In genomic region chr12:131794061-131794460, GRCh38 we compare ENCODE assay signal across 21 cellular contexts. TPM values are rescaled to one million over a fixed set of nuclear protein-coding genes. Genes with fewer than 3 reads are reported as not detected.
A peak's percentile ranks its signal among the peaks of the same experiment; 100 is the strongest.
DNase-seq lines count a peak whose midpoint lies in the region; ATAC-seq, FAIRE-seq and TF ChIP-seq lines count a peak whose summit lies in the region.
"Had no signal": no experiment of that assay in that cellular context is flagged by ENCODE, and none has a peak within 500 bp of the region (broad histone marks: within the 10 kb centered on the region; RNA-seq: fewer than 3 reads in every experiment).

No MANE protein-coding gene starts in this region.

- CTCF ChIA-PET in naive thymus-derived CD4-positive, alpha-beta T cell (lab: Charles Lee): no interaction called here

- POLR2A ChIA-PET in naive thymus-derived CD4-positive, alpha-beta T cell (lab: Charles Lee): no interaction called here

- peaks cover 68% of the 10 kb centered on the region for H3K36me3 Mint-ChIP-seq in stimulated activated naive CD8-positive, alpha-beta T cell treated with anti-CD3 and anti-CD28 coated beads, Interleukin-15, Interleukin-2, amounts not matched to agents 100 ng/mL and 50 ng/mL, for 24 hours (ENCODE audit: low read depth)
- H3K36me3 Mint-ChIP-seq in astrocyte (ENCODE audit: low read depth, unreplicated experiment) (peaks cover 17% of the 10 kb centered on the region), nephron progenitor cell (ENCODE audit: low read depth) (peaks cover 63% of the 10 kb centered on the region)
- peaks cover 4 to 49% (median 23%) of the 10 kb centered on the region in 5 donors for H3K36me3 Mint-ChIP-seq in naive thymus-derived CD4-positive, alpha-beta T cell

- no peak for ATAC-seq in stimulated activated naive CD8-positive, alpha-beta T cell treated with anti-CD3 and anti-CD28 coated beads, Interleukin-15, Interleukin-2, amounts not matched to agents 100 U/mL and 50 U/mL, for 24 hours
- no peak for ATAC-seq in naive thymus-derived CD4-positive, alpha-beta T cell

- H3K27ac ChIP-seq in astrocyte (ENCODE audit: low read depth, low read length): no peak overlapping the region
- no peak overlapping the region for H3K27ac ChIP-seq in naive thymus-derived CD4-positive, alpha-beta T cell (ENCODE audit: low read depth, low read length)

- H3K27ac Mint-ChIP-seq in stimulated activated naive CD8-positive, alpha-beta T cell treated with anti-CD3 and anti-CD28 coated beads, Interleukin-15, Interleukin-2, amounts not matched to agents 100 ng/mL and 50 ng/mL, for 24 hours: peak overlapping the region; percentile 33
- H3K27ac Mint-ChIP-seq in astrocyte (ENCODE audit: unreplicated experiment) (peak overlapping the region; percentile 71), nephron progenitor cell (peak overlapping the region; percentile 51)
- no peak overlapping the region for H3K27ac Mint-ChIP-seq in naive thymus-derived CD4-positive, alpha-beta T cell

- peaks cover 20% of the 10 kb centered on the region for H3K36me3 ChIP-seq in astrocyte (ENCODE audit: insufficient read depth, low read length)
- H3K36me3 ChIP-seq in naive thymus-derived CD4-positive, alpha-beta T cell (ENCODE audit: control insufficient read depth in 2 of 3, insufficient read depth in 3 of 3, low read length in 3 of 3): peaks cover 1 to 85% (median 3%) of the 10 kb centered on the region in 3 experiments

- no peak overlapping the region for H3K9ac ChIP-seq in astrocyte (ENCODE audit: low read length)

- no peak overlapping the region for H3K4me3 ChIP-seq in astrocyte (ENCODE audit: insufficient read depth, low read depth, low read length)
- H3K4me3 ChIP-seq in naive thymus-derived CD4-positive, alpha-beta T cell (ENCODE audit: low read length): no peak overlapping the region

- no peak for DNase-seq in stimulated activated naive CD8-positive, alpha-beta T cell treated with anti-CD3 and anti-CD28 coated beads, Interleukin-15, Interleukin-2, amounts not matched to agents 100 U/mL and 50 U/mL, for 24 hours
- DNase-seq in astrocyte (ENCODE audit: low read depth) (no peak), nephron progenitor cell (no peak), KG1 (lab: John Stamatoyannopoulos, UW) (no peak), GOT3 (lab: John Stamatoyannopoulos, UW) (no peak)
- no peak for DNase-seq in NK-92 treated with Interleukin-12 subunit alpha and Interleukin-12 subunit beta, amount 100 ng/mL, for 24 hours (lab: John Stamatoyannopoulos, UW)
- no peak for DNase-seq in naive thymus-derived CD4-positive, alpha-beta T cell
- DNase-seq: AML-193, DMS53, GF-D8, Kasumi-1, NCI-H1417, NCI-H1694 treated with DMSO at 0.1 percent for 48 hours, NCI-H2081 treated with DMSO at 0.1 percent for 48 hours, NCI-H2171 treated with DMSO at 0.1 percent for 48 hours, NCI-H526, SHP77 had no signal

- FAIRE-seq in astrocyte (lab: Jason Lieb, UNC): no peak
- FAIRE-seq: D721Med, GM19239 had no signal

- TF ChIP-seq CTCF in astrocyte (IDR thresholded peaks at IDR 0.05; ENCODE audit: insufficient read depth, low read depth, low read length): no peak
- no peak for TF ChIP-seq CTCF in nephron progenitor cell (IDR thresholded peaks at IDR 0.05)

- H3K4me1 Mint-ChIP-seq in stimulated activated naive CD8-positive, alpha-beta T cell treated with anti-CD3 and anti-CD28 coated beads, Interleukin-15, Interleukin-2, amounts not matched to agents 100 ng/mL and 50 ng/mL, for 24 hours (ENCODE audit: low read depth): no peaks in the 10 kb centered on the region
- H3K4me1 Mint-ChIP-seq in astrocyte (ENCODE audit: low read depth, unreplicated experiment) (peaks cover 14% of the 10 kb centered on the region), nephron progenitor cell (peaks cover 8% of the 10 kb centered on the region)
- H3K4me1 Mint-ChIP-seq in naive thymus-derived CD4-positive, alpha-beta T cell: peaks cover 0 to 6% (median 0%) of the 10 kb centered on the region in 7 donors

- no peaks in the 10 kb centered on the region for H3K9me3 Mint-ChIP-seq in stimulated activated naive CD8-positive, alpha-beta T cell treated with anti-CD3 and anti-CD28 coated beads, Interleukin-15, Interleukin-2, amounts not matched to agents 100 ng/mL and 50 ng/mL, for 24 hours
- no peaks in the 10 kb centered on the region for H3K9me3 Mint-ChIP-seq in astrocyte (ENCODE audit: unreplicated experiment)
- no peaks in the 10 kb centered on the region for H3K9me3 Mint-ChIP-seq in nephron progenitor cell
- peaks cover 0 to 3% (median 0%) of the 10 kb centered on the region in 11 donors for H3K9me3 Mint-ChIP-seq in naive thymus-derived CD4-positive, alpha-beta T cell

- H3K4me2 ChIP-seq in astrocyte (ENCODE audit: low read length): no peak overlapping the region

- H3K4me1 ChIP-seq in astrocyte (ENCODE audit: insufficient read depth, low read length): peaks cover 13% of the 10 kb centered on the region
- H3K4me1 ChIP-seq in naive thymus-derived CD4-positive, alpha-beta T cell (ENCODE audit: control insufficient read depth in 2 of 2, insufficient read depth in 2 of 2, low read length in 2 of 2): no peaks in the 10 kb centered on the region

- intact Hi-C loops in naive thymus-derived CD4-positive, alpha-beta T cell (cut with micrococcal nuclease): no loop called here

- no peak overlapping the region for H2AFZ ChIP-seq in astrocyte (ENCODE audit: low read depth, low read length)

- H3K27me3 Mint-ChIP-seq in stimulated activated naive CD8-positive, alpha-beta T cell treated with anti-CD3 and anti-CD28 coated beads, Interleukin-15, Interleukin-2, amounts not matched to agents 100 ng/mL and 50 ng/mL, for 24 hours: no peaks in the 10 kb centered on the region
- H3K27me3 Mint-ChIP-seq in astrocyte (ENCODE audit: low read depth, unreplicated experiment): no peaks in the 10 kb centered on the region
- H3K27me3 Mint-ChIP-seq in nephron progenitor cell (ENCODE audit: low read depth, poor library complexity): no peaks in the 10 kb centered on the region
- H3K27me3 Mint-ChIP-seq in naive thymus-derived CD4-positive, alpha-beta T cell: no peaks in the 10 kb centered on the region

- H4K20me1 ChIP-seq in astrocyte (ENCODE audit: insufficient read depth, low read length): no peaks in the 10 kb centered on the region

- H3K79me2 ChIP-seq in astrocyte (ENCODE audit: insufficient read depth, low read length): no peaks in the 10 kb centered on the region

- no peaks in the 10 kb centered on the region for H3K9me3 ChIP-seq in astrocyte (ENCODE audit: insufficient read depth, low read depth, low read length)
- H3K9me3 ChIP-seq in naive thymus-derived CD4-positive, alpha-beta T cell (ENCODE audit: control insufficient read depth in 2 of 3, low read length in 3 of 3): no peaks in the 10 kb centered on the region

- H3K4me3 Mint-ChIP-seq in stimulated activated naive CD8-positive, alpha-beta T cell treated with anti-CD3 and anti-CD28 coated beads, Interleukin-15, Interleukin-2, amounts not matched to agents 100 ng/mL and 50 ng/mL, for 24 hours: no peak overlapping the region
- H3K4me3 Mint-ChIP-seq in astrocyte (ENCODE audit: unreplicated experiment): no peak overlapping the region
- no peak overlapping the region for H3K4me3 Mint-ChIP-seq in nephron progenitor cell
- no peak overlapping the region for H3K4me3 Mint-ChIP-seq in naive thymus-derived CD4-positive, alpha-beta T cell
- H3K4me3 Mint-ChIP-seq: CD14-positive monocyte had no signal

- H3K27me3 ChIP-seq in astrocyte (ENCODE audit: insufficient read depth, low read length): no peaks in the 10 kb centered on the region
- no peaks in the 10 kb centered on the region for H3K27me3 ChIP-seq in naive thymus-derived CD4-positive, alpha-beta T cell (ENCODE audit: control insufficient read depth in 2 of 2, insufficient read depth in 2 of 2, low read length in 2 of 2)

RNA-seq across cellular contexts. Expression of gene MMP17, which starts 34.1 kb away (rescaled TPM):
- 5.6 and 8.4 TPM in 2 replicates for total RNA-seq in astrocyte
- total RNA-seq in naive thymus-derived CD4-positive, alpha-beta T cell: 1 to 10 TPM in 2 of 5 experiments, not detected in 3; 1.1 to 9.3 TPM
- polyA plus RNA-seq in naive thymus-derived CD4-positive, alpha-beta T cell: not detected

Comparison
In these comparisons a context has a peak if more than half of its experiments do, and no peak if none do; other contexts are left out.
1. H3K27ac Mint-ChIP-seq: peak in stimulated activated naive CD8-positive, alpha-beta T cell treated with anti-CD3 and anti-CD28 coated beads, Interleukin-15, Interleukin-2, amounts not matched to agents 100 ng/mL and 50 ng/mL, for 24 hours (single experiment), astrocyte (single experiment) and nephron progenitor cell (single experiment); none in naive thymus-derived CD4-positive, alpha-beta T cell (0 of 9).